ENCODE assay signal across 9 cellular contexts in the genomic region with DNA sequence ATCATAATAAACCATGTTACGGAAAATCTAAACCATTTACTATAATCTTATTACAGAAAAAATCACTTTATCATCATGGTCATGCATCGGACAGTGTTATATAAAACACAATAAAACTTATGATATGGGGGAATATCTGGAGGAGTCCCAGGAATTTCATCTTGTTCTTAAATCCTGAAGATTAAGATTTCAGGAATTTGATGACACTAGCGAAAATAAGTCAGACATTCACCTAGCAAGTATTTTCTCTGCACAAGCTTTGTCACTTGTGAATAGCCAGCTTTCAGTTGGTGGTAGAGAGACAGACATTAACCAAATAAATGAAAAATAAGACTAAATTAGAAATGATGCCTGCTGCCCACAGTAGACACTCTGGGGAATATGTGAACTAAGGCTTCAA.
"Had no signal": no experiment of that assay in that cellular context is flagged by ENCODE, and none has a peak within 500 bp of the region (broad histone marks: within the 10 kb centered on the region; RNA-seq: fewer than 3 reads in every experiment).

No MANE protein-coding gene starts in this region.

- H3K27ac ChIP-seq: GM23248, HL-60 had no signal

- ATAC-seq: HCT116, K562 had no signal

- H3K4me3 ChIP-seq: GM23248, HAP-1, K562 had no signal

- DNase-seq: GM23248, GOT3, H7, HFFc6, KG1 had no signal

- H2AFZ ChIP-seq: GM23248 had no signal

- H3K36me3 ChIP-seq: HAP-1 had no signal

- H3K9ac ChIP-seq: GM23248 had no signal

- H3K4me1 ChIP-seq: HAP-1 had no signal

- FAIRE-seq: K562 had no signal

- H3K9me3 ChIP-seq: HAP-1 had no signal
